Comparison of ENCODE assay signal across 1 cellular context in genomic region chr20:63580796-63581461, GRCh38.
TF ChIP-seq lines count a peak whose summit lies in the region.

No MANE protein-coding gene starts in this region.

TF ChIP-seq in HCT116, 20 proteins besides CTCF, POLR2A, EP300 and RAD21 (continued from another document):
- TF ChIP-seq ZBTB33 (IDR thresholded peaks at IDR 0.05; ENCODE audit: extremely low read depth, insufficient replicate concordance, low read length): no peak
- TF ChIP-seq EZH2 (IDR thresholded peaks at IDR 0.05): no peak
- TF ChIP-seq ZFX (IDR thresholded peaks at IDR 0.05): no peak
- no peak for TF ChIP-seq CEBPB (IDR thresholded peaks at IDR 0.05; ENCODE audit: low read depth)
- TF ChIP-seq EGR1 (IDR thresholded peaks at IDR 0.05; ENCODE audit: low read depth): no peak
- TF ChIP-seq TCF7L2 (IDR thresholded peaks at IDR 0.05; ENCODE audit: borderline replicate concordance, extremely low read depth, insufficient read depth, insufficient read length): no peak
- TF ChIP-seq MAX (IDR thresholded peaks at IDR 0.05): no peak
TF ChIP-seq in HCT116: peak in this region for 0.
